ENCODE assay signal across 8 cellular contexts in the genomic region with DNA sequence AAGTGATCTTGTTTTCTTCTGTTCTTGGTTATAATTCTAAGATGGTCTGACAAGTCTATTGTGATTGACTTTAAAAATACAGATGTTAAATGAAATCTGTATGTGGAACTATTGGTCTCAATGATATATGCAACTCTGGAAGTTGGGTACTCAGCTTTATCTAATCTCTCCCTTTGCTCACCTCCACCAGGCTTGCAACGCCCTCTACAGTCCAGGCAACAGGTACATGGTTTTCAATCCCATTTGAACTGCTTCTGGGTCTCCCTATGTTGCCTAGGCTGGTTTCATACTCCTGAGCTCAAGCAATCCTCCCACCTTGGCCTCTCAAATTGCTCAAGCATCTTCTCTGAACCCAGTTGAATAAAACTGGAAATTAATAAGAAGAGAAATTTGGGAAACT. TPM values are rescaled to one million over a fixed set of nuclear protein-coding genes. Genes with fewer than 3 reads are reported as not detected.
A peak's percentile ranks its signal among the peaks of the same experiment; 100 is the strongest.
DNase-seq lines count a peak whose midpoint lies in the region; ATAC-seq, FAIRE-seq and TF ChIP-seq lines count a peak whose summit lies in the region.

No MANE protein-coding gene starts in this region.

- H3K36me3 ChIP-seq in HepG2 (replicated peaks in 1 of 2; ENCODE audit: control insufficient read depth in 1 of 2, insufficient read depth in 2 of 2, low read length in 2 of 2): no peaks in the 10 kb centered on the region

- no peaks in the 10 kb centered on the region for H3K9me3 Mint-ChIP-seq in activated T-helper 1 cell treated with anti-CD3 and anti-CD28 coated beads, Interleukin-12 subunit alpha, Interleukin-12 subunit beta, Interleukin-2, Interleukin-4 antibody, amounts not matched to agents 30 ng/mL and 10 ng/mL and 1 ng/mL, durations not matched to agents 14 hours and 24 hours and 36 hours

- no peak overlapping the region for H3K4me2 ChIP-seq in HepG2 (ENCODE audit: low read depth, low read length)

- peak; percentile 74 for TF ChIP-seq CTCF in HepG2 (CRISPR knock-in tag; IDR thresholded peaks at IDR 0.05)

- DNase-seq in ELR (ENCODE audit: low read depth) (peak; percentile 47), NCI-H82 (lab: John Stamatoyannopoulos, UW) (peak; percentile 63), HepG2 (ENCODE audit: low spot score) (peak; percentile 35), urothelium cell line (ENCODE audit: low spot score) (peak; percentile 23), RKO (ENCODE audit: low spot score) (no peak)
- peak; percentile 32 for DNase-seq in activated T-helper 1 cell treated with anti-CD3 and anti-CD28 coated beads, Interleukin-12 subunit alpha, Interleukin-12 subunit beta, Interleukin-2, Interleukin-4 antibody, amounts not matched to agents 30 ng/mL and 10 ng/mL and 1 ng/mL, durations not matched to agents 14 hours and 24 hours and 36 hours (ENCODE audit: low spot score)

- H3K4me3 Mint-ChIP-seq in activated T-helper 1 cell treated with anti-CD3 and anti-CD28 coated beads, Interleukin-12 subunit alpha, Interleukin-12 subunit beta, Interleukin-2, Interleukin-4 antibody, amounts not matched to agents 30 ng/mL and 10 ng/mL and 1 ng/mL, durations not matched to agents 14 hours and 24 hours and 36 hours: no peak overlapping the region

- FAIRE-seq in HepG2 (lab: Jason Lieb, UNC) (no peak), urothelium cell line (lab: Jason Lieb, UNC) (no peak)

- no TSS peak for BruUV-seq in HepG2 (replicated peaks; lab: Mats Ljungman, UMichigan)

- no peak for TF ChIP-seq EP300 in HepG2 (IDR thresholded peaks at IDR 0.05; ENCODE audit: low read depth in 2 of 2, low read length in 2 of 2)
- no peak for TF ChIP-seq EP300 in HepG2 (CRISPR knock-in tag; IDR thresholded peaks at IDR 0.05; ENCODE audit: borderline replicate concordance)

- peaks cover 43% of the 10 kb centered on the region for H3K27me3 Mint-ChIP-seq in activated T-helper 1 cell treated with anti-CD3 and anti-CD28 coated beads, Interleukin-12 subunit alpha, Interleukin-12 subunit beta, Interleukin-2, Interleukin-4 antibody, amounts not matched to agents 30 ng/mL and 10 ng/mL and 1 ng/mL, durations not matched to agents 14 hours and 24 hours and 36 hours (ENCODE audit: insufficient read depth)

- 0% methylated on average over 1 of the region's 1 CpG for WGBS in HepG2 (ENCODE audit: low lambda C conversion rate)

- H3K9ac ChIP-seq in HepG2 (ENCODE audit: insufficient read depth, low read depth, low read length): no peak overlapping the region

- POLR2A ChIA-PET in HepG2 (lab: Yijun Ruan, JAX): no interaction called here

- no peak overlapping the region for H3K27ac ChIP-seq in HepG2 (ENCODE audit: extremely low read length, insufficient read depth, low read length)

- in situ Hi-C loops in HepG2 (cut with HindIII; ENCODE audit: extremely low pct_ligation_motif_present, low pct_unique_long_range_greater_than_20kb): no loop called here

- ATAC-seq in HepG2 (peak; percentile 68), HG03025 (IDR thresholded peaks at IDR 0.05; ENCODE audit: low FRiP score, unreplicated experiment) (no peak), GM21390 (IDR thresholded peaks at IDR 0.05; ENCODE audit: unreplicated experiment) (no peak)

- no peak overlapping the region for H3K27ac Mint-ChIP-seq in activated T-helper 1 cell treated with anti-CD3 and anti-CD28 coated beads, Interleukin-12 subunit alpha, Interleukin-12 subunit beta, Interleukin-2, Interleukin-4 antibody, amounts not matched to agents 30 ng/mL and 10 ng/mL and 1 ng/mL, durations not matched to agents 14 hours and 24 hours and 36 hours

- H3K4me1 Mint-ChIP-seq in activated T-helper 1 cell treated with anti-CD3 and anti-CD28 coated beads, Interleukin-12 subunit alpha, Interleukin-12 subunit beta, Interleukin-2, Interleukin-4 antibody, amounts not matched to agents 30 ng/mL and 10 ng/mL and 1 ng/mL, durations not matched to agents 14 hours and 24 hours and 36 hours (ENCODE audit: low read depth): peaks cover 18% of the 10 kb centered on the region

- no peaks in the 10 kb centered on the region for H3K4me1 ChIP-seq in HepG2 (ENCODE audit: insufficient read depth, low read length)

- no peak for TF ChIP-seq POLR2A in HepG2 (IDR thresholded peaks at IDR 0.05; ENCODE audit: insufficient read depth in 1 of 2, low read depth in 2 of 2, low read length in 2 of 2)

- H3K4me3 ChIP-seq in HepG2 (replicated peaks in 1 of 3; ENCODE audit: insufficient read depth in 1 of 3, low read depth in 2 of 3, low read length in 3 of 3): no peak overlapping the region

- H3K36me3 Mint-ChIP-seq in activated T-helper 1 cell treated with anti-CD3 and anti-CD28 coated beads, Interleukin-12 subunit alpha, Interleukin-12 subunit beta, Interleukin-2, Interleukin-4 antibody, amounts not matched to agents 30 ng/mL and 10 ng/mL and 1 ng/mL, durations not matched to agents 14 hours and 24 hours and 36 hours (ENCODE audit: low read depth): no peaks in the 10 kb centered on the region

- H4K20me1 ChIP-seq in HepG2 (ENCODE audit: insufficient read depth, low read length): no peaks in the 10 kb centered on the region

- H2AFZ ChIP-seq in HepG2 (ENCODE audit: low read length): no peak overlapping the region

- 0 out of 5 replicates have a peak, but pooled peaks cover 0 to 2% of the 10 kb centered on the region in 2 experiments for H3K27me3 ChIP-seq in HepG2 (ENCODE audit: control insufficient read depth in 1 of 2, insufficient read depth in 2 of 2, low read length in 2 of 2)

- no peak for TF ChIP-seq RAD21 in HepG2 (CRISPR knock-in tag; IDR thresholded peaks at IDR 0.05)

- H3K9me3 ChIP-seq in HepG2 (ENCODE audit: low read length): no peaks in the 10 kb centered on the region

- intact Hi-C loops in activated T-helper 1 cell treated with anti-CD3 and anti-CD28 coated beads, Interleukin-12 subunit alpha, Interleukin-12 subunit beta, Interleukin-2, Interleukin-4 antibody, amounts not matched to agents 30 ng/mL and 10 ng/mL and 1 ng/mL, durations not matched to agents 14 hours and 24 hours and 36 hours (cut with micrococcal nuclease): loop anchor here (1.0 to 2.0 kb wide), 2 partner anchors 260 to 277 kb away; no protein-coding TSS in a partner anchor
- intact Hi-C loops in HepG2 (cut with micrococcal nuclease; ENCODE audit: unreplicated experiment): loop anchor here (10.0 kb wide), 1 partner anchor 447 kb away; no protein-coding TSS in a partner anchor

- no peaks in the 10 kb centered on the region for H3K79me2 ChIP-seq in HepG2 (ENCODE audit: insufficient read depth, low read length)

- CTCF ChIA-PET in HepG2 (lab: Yijun Ruan, JAX; ENCODE audit: low intra/inter-chr PET ratio, low total read pairs): interaction anchor here (1.5 to 1.7 kb wide), 3 partner anchors 260 to 278 kb away, joined by 5 to 7 read pairs (median 6); no protein-coding TSS in a partner anchor

RNA-seq across cellular contexts. Expression of a gene that starts 25.6 kb away (rescaled TPM):
- total RNA-seq in activated T-helper 1 cell treated with anti-CD3 and anti-CD28 coated beads, Interleukin-12 subunit alpha, Interleukin-12 subunit beta, Interleukin-2, Interleukin-4 antibody, amounts not matched to agents 30 ng/mL and 10 ng/mL and 1 ng/mL, durations not matched to agents 14 hours and 24 hours and 36 hours: 4.3 and 4.7 TPM in 2 replicates
- total RNA-seq in HepG2 (2016; rRNA removed; fragmentation: Illumina TruSeq; extraction: Trizol): not detected in 2 replicates
- not detected in 2 replicates for total RNA-seq in HepG2 (2016; cell fraction: cytosol; rRNA removed; fragmentation: Illumina TruSeq; extraction: Trizol; ENCODE audit: low read depth)
- not detected in 2 replicates for total RNA-seq in HepG2 (2016; cell fraction: insoluble cytoplasmic fraction; rRNA removed; fragmentation: Illumina TruSeq; extraction: Trizol)
- total RNA-seq in HepG2 (2016; cell fraction: membrane; rRNA removed; fragmentation: Illumina TruSeq; extraction: Trizol): not detected in 2 replicates
- total RNA-seq in HepG2 (2016; cell fraction: nucleus; rRNA removed; fragmentation: Illumina TruSeq; extraction: Trizol): not detected in 2 replicates
- polyA plus RNA-seq in HepG2 (2011; rRNA removed): not detected in 2 replicates
- polyA plus RNA-seq in HepG2 (2011; cell fraction: cytosol; rRNA removed): 0.08 and 0.21 TPM in 2 replicates
- polyA plus RNA-seq in HepG2 (2011; cell fraction: nucleus; rRNA removed): 0.10 and 0.18 TPM in 2 replicates
- polyA plus RNA-seq in HepG2 (2012): not detected in 2 replicates
- polyA plus RNA-seq in HepG2 (2016; cell fraction: cytosol; fragmentation: Illumina TruSeq; extraction: Trizol; ENCODE audit: low read depth): not detected in 2 replicates
- polyA plus RNA-seq in HepG2 (2016; cell fraction: insoluble cytoplasmic fraction; fragmentation: Illumina TruSeq; extraction: Trizol; ENCODE audit: low read depth): not detected in 2 replicates
- not detected in 2 replicates for polyA plus RNA-seq in HepG2 (2016; cell fraction: membrane; fragmentation: Illumina TruSeq; extraction: Trizol; ENCODE audit: low read depth)
- not detected in 2 replicates for polyA plus RNA-seq in HepG2 (2016; cell fraction: nucleus; fragmentation: Illumina TruSeq; extraction: Trizol; ENCODE audit: insufficient read depth, low read depth)
- 0.14 TPM in 1 of 2 replicates, not detected in the other for polyA minus RNA-seq in HepG2 (2011; rRNA and poly(A)+ RNA removed; ENCODE audit: low replicate concordance)
- not detected in 2 replicates for polyA minus RNA-seq in HepG2 (2011; cell fraction: cytosol; rRNA and poly(A)+ RNA removed)
- not detected in 2 replicates for polyA minus RNA-seq in HepG2 (2011; cell fraction: nucleus; rRNA and poly(A)+ RNA removed)

RNA-seq across cellular contexts. Expression of a gene that starts 49.2 kb away (rescaled TPM):
- total RNA-seq in activated T-helper 1 cell treated with anti-CD3 and anti-CD28 coated beads, Interleukin-12 subunit alpha, Interleukin-12 subunit beta, Interleukin-2, Interleukin-4 antibody, amounts not matched to agents 30 ng/mL and 10 ng/mL and 1 ng/mL, durations not matched to agents 14 hours and 24 hours and 36 hours: 1.8 and 2.7 TPM in 2 replicates
- not detected in 2 replicates for total RNA-seq in HepG2 (2016; rRNA removed; fragmentation: Illumina TruSeq; extraction: Trizol)
- not detected in 2 replicates for total RNA-seq in HepG2 (2016; cell fraction: cytosol; rRNA removed; fragmentation: Illumina TruSeq; extraction: Trizol; ENCODE audit: low read depth)
- total RNA-seq in HepG2 (2016; cell fraction: insoluble cytoplasmic fraction; rRNA removed; fragmentation: Illumina TruSeq; extraction: Trizol): not detected in 2 replicates
- not detected in 2 replicates for total RNA-seq in HepG2 (2016; cell fraction: membrane; rRNA removed; fragmentation: Illumina TruSeq; extraction: Trizol)
- total RNA-seq in HepG2 (2016; cell fraction: nucleus; rRNA removed; fragmentation: Illumina TruSeq; extraction: Trizol): not detected in 2 replicates
- not detected in 2 replicates for polyA plus RNA-seq in HepG2 (2011; rRNA removed)
- not detected in 2 replicates for polyA plus RNA-seq in HepG2 (2011; cell fraction: cytosol; rRNA removed)
- polyA plus RNA-seq in HepG2 (2011; cell fraction: nucleus; rRNA removed): not detected in 2 replicates
- not detected in 2 replicates for polyA plus RNA-seq in HepG2 (2012)
- polyA plus RNA-seq in HepG2 (2016; cell fraction: cytosol; fragmentation: Illumina TruSeq; extraction: Trizol; ENCODE audit: low read depth): not detected in 2 replicates
- not detected in 2 replicates for polyA plus RNA-seq in HepG2 (2016; cell fraction: insoluble cytoplasmic fraction; fragmentation: Illumina TruSeq; extraction: Trizol; ENCODE audit: low read depth)
- polyA plus RNA-seq in HepG2 (2016; cell fraction: membrane; fragmentation: Illumina TruSeq; extraction: Trizol; ENCODE audit: low read depth): not detected in 2 replicates
- polyA plus RNA-seq in HepG2 (2016; cell fraction: nucleus; fragmentation: Illumina TruSeq; extraction: Trizol; ENCODE audit: insufficient read depth, low read depth): not detected in 2 replicates
- polyA minus RNA-seq in HepG2 (2011; rRNA and poly(A)+ RNA removed; ENCODE audit: low replicate concordance): not detected in 2 replicates
- polyA minus RNA-seq in HepG2 (2011; cell fraction: cytosol; rRNA and poly(A)+ RNA removed): not detected in 2 replicates
- polyA minus RNA-seq in HepG2 (2011; cell fraction: nucleus; rRNA and poly(A)+ RNA removed): not detected in 2 replicates

RNA-seq across cellular contexts. Expression of a gene that starts 54.8 kb away (rescaled TPM):
- total RNA-seq in activated T-helper 1 cell treated with anti-CD3 and anti-CD28 coated beads, Interleukin-12 subunit alpha, Interleukin-12 subunit beta, Interleukin-2, Interleukin-4 antibody, amounts not matched to agents 30 ng/mL and 10 ng/mL and 1 ng/mL, durations not matched to agents 14 hours and 24 hours and 36 hours: 12.5 and 13.3 TPM in 2 replicates
- not detected in 2 replicates for total RNA-seq in HepG2 (2016; rRNA removed; fragmentation: Illumina TruSeq; extraction: Trizol)
- total RNA-seq in HepG2 (2016; cell fraction: cytosol; rRNA removed; fragmentation: Illumina TruSeq; extraction: Trizol; ENCODE audit: low read depth): not detected in 2 replicates
- not detected in 2 replicates for total RNA-seq in HepG2 (2016; cell fraction: insoluble cytoplasmic fraction; rRNA removed; fragmentation: Illumina TruSeq; extraction: Trizol)
- not detected in 2 replicates for total RNA-seq in HepG2 (2016; cell fraction: membrane; rRNA removed; fragmentation: Illumina TruSeq; extraction: Trizol)
- total RNA-seq in HepG2 (2016; cell fraction: nucleus; rRNA removed; fragmentation: Illumina TruSeq; extraction: Trizol): not detected in 2 replicates
- polyA plus RNA-seq in HepG2 (2011; rRNA removed): not detected in 2 replicates
- polyA plus RNA-seq in HepG2 (2011; cell fraction: cytosol; rRNA removed): 0.06 TPM in 1 of 2 replicates, not detected in the other
- 0.14 and 0.31 TPM in 2 replicates for polyA plus RNA-seq in HepG2 (2011; cell fraction: nucleus; rRNA removed)
- not detected in 2 replicates for polyA plus RNA-seq in HepG2 (2012)
- not detected in 2 replicates for polyA plus RNA-seq in HepG2 (2016; cell fraction: cytosol; fragmentation: Illumina TruSeq; extraction: Trizol; ENCODE audit: low read depth)
- polyA plus RNA-seq in HepG2 (2016; cell fraction: insoluble cytoplasmic fraction; fragmentation: Illumina TruSeq; extraction: Trizol; ENCODE audit: low read depth): not detected in 2 replicates
- not detected in 2 replicates for polyA plus RNA-seq in HepG2 (2016; cell fraction: membrane; fragmentation: Illumina TruSeq; extraction: Trizol; ENCODE audit: low read depth)
- polyA plus RNA-seq in HepG2 (2016; cell fraction: nucleus; fragmentation: Illumina TruSeq; extraction: Trizol; ENCODE audit: insufficient read depth, low read depth): not detected in 2 replicates
- polyA minus RNA-seq in HepG2 (2011; rRNA and poly(A)+ RNA removed; ENCODE audit: low replicate concordance): 0.89 TPM in 1 of 2 replicates, not detected in the other
- polyA minus RNA-seq in HepG2 (2011; cell fraction: cytosol; rRNA and poly(A)+ RNA removed): not detected in 2 replicates
- not detected in 2 replicates for polyA minus RNA-seq in HepG2 (2011; cell fraction: nucleus; rRNA and poly(A)+ RNA removed)

Comparison
In these comparisons a context has a peak if more than half of its experiments do, and no peak if none do; other contexts are left out.
1. RNA of a gene that starts 54.8 kb away (total RNA-seq): 12.5 to 13.3 TPM in activated T-helper 1 cell treated with anti-CD3 and anti-CD28 coated beads, Interleukin-12 subunit alpha, Interleukin-12 subunit beta, Interleukin-2, Interleukin-4 antibody, amounts not matched to agents 30 ng/mL and 10 ng/mL and 1 ng/mL, durations not matched to agents 14 hours and 24 hours and 36 hours; not detected in HepG2; every median in the first group is over 10 times any median in the second.